In genomic region chr3:27575509-27575908, GRCh38 we compare ENCODE assay signal across 13 cellular contexts.
"Had no signal": no experiment of that assay in that cellular context is flagged by ENCODE, and none has a peak within 500 bp of the region (broad histone marks: within the 10 kb centered on the region; RNA-seq: fewer than 3 reads in every experiment).

No MANE protein-coding gene starts in this region.

- H3K27me3 Mint-ChIP-seq: activated CD4-positive, alpha-beta memory T cell treated with anti-CD3 and anti-CD28 coated beads for 36 hours; central memory CD8-positive, alpha-beta T cell had no signal

- H3K36me3 ChIP-seq: lower lobe of right lung, neutrophil, tibial nerve had no signal

- DNase-seq: activated CD4-positive, alpha-beta memory T cell treated with anti-CD3 and anti-CD28 coated beads for 36 hours; activated CD4-positive, CD25-positive, alpha-beta regulatory T cell treated with anti-CD3 and anti-CD28 coated beads, Interleukin-2, amount 50 U/mL, for 72 hours; activated CD8-positive, alpha-beta memory T cell treated with anti-CD3 and anti-CD28 coated beads, Interleukin-2, amount 50 U/mL, for 4 hours; activated naive CD4-positive, alpha-beta T cell; effector memory CD4-positive, alpha-beta T cell; kidney glomerular epithelial cell; lower lobe of right lung; midbrain; posterior cingulate gyrus had no signal

- H3K4me3 ChIP-seq: lower lobe of right lung, tibial nerve had no signal

- ATAC-seq: lower lobe of right lung, SK-N-SH treated with all-trans-retinoic acid at 6 μM for 48 hours had no signal

- H3K9me3 Mint-ChIP-seq: activated CD4-positive, alpha-beta memory T cell treated with anti-CD3 and anti-CD28 coated beads for 36 hours; central memory CD8-positive, alpha-beta T cell had no signal

- H3K27ac Mint-ChIP-seq: activated CD4-positive, alpha-beta memory T cell treated with anti-CD3 and anti-CD28 coated beads for 36 hours had no signal

- H3K4me3 Mint-ChIP-seq: activated CD4-positive, alpha-beta memory T cell treated with anti-CD3 and anti-CD28 coated beads for 36 hours; central memory CD8-positive, alpha-beta T cell had no signal

- H3K36me3 Mint-ChIP-seq: activated CD4-positive, alpha-beta memory T cell treated with anti-CD3 and anti-CD28 coated beads for 36 hours had no signal

- H3K4me1 Mint-ChIP-seq: central memory CD8-positive, alpha-beta T cell had no signal

- H3K4me1 ChIP-seq: lower lobe of right lung had no signal

- H3K27me3 ChIP-seq: neutrophil, tibial nerve had no signal

- H3K27ac ChIP-seq: lower lobe of right lung, neutrophil, tibial nerve had no signal

- H3K9me3 ChIP-seq: lower lobe of right lung, neutrophil, tibial nerve had no signal
